In genomic region chr1:164311376-164311775, GRCh38 we compare ENCODE assay signal across 1 cellular context.
TF ChIP-seq lines count a peak whose summit lies in the region.

No MANE protein-coding gene starts in this region.

TF ChIP-seq in GM23338, 12 proteins besides CTCF, POLR2A, EP300 and RAD21:
- TF ChIP-seq ZNF462 (CRISPR knock-in tag; IDR thresholded peaks at IDR 0.05) (no peak), REST (IDR thresholded peaks at IDR 0.05; ENCODE audit: unreplicated experiment) (no peak), EZH2 (IDR thresholded peaks at IDR 0.05; ENCODE audit: low read depth, unreplicated experiment) (no peak), POLR2AphosphoS5 (IDR thresholded peaks at IDR 0.05; ENCODE audit: low read depth) (no peak), JUNB (IDR thresholded peaks at IDR 0.05; ENCODE audit: unreplicated experiment) (no peak), EZH2phosphoT487 (IDR thresholded peaks at IDR 0.05; ENCODE audit: unreplicated experiment) (no peak), CREB1 (CRISPR knock-in tag; IDR thresholded peaks at IDR 0.05; ENCODE audit: low read depth) (no peak), ETS1 (IDR thresholded peaks at IDR 0.05) (no peak), ZNF331 (CRISPR knock-in tag; IDR thresholded peaks at IDR 0.05; ENCODE audit: low read depth) (no peak), ZNF114 (CRISPR knock-in tag; IDR thresholded peaks at IDR 0.05) (no peak), STAT1 (IDR thresholded peaks at IDR 0.05; ENCODE audit: unreplicated experiment) (no peak), NANOG (IDR thresholded peaks at IDR 0.05; ENCODE audit: borderline replicate concordance) (no peak)
